ENCODE assay signal across 8 cellular contexts in the genomic region with DNA sequence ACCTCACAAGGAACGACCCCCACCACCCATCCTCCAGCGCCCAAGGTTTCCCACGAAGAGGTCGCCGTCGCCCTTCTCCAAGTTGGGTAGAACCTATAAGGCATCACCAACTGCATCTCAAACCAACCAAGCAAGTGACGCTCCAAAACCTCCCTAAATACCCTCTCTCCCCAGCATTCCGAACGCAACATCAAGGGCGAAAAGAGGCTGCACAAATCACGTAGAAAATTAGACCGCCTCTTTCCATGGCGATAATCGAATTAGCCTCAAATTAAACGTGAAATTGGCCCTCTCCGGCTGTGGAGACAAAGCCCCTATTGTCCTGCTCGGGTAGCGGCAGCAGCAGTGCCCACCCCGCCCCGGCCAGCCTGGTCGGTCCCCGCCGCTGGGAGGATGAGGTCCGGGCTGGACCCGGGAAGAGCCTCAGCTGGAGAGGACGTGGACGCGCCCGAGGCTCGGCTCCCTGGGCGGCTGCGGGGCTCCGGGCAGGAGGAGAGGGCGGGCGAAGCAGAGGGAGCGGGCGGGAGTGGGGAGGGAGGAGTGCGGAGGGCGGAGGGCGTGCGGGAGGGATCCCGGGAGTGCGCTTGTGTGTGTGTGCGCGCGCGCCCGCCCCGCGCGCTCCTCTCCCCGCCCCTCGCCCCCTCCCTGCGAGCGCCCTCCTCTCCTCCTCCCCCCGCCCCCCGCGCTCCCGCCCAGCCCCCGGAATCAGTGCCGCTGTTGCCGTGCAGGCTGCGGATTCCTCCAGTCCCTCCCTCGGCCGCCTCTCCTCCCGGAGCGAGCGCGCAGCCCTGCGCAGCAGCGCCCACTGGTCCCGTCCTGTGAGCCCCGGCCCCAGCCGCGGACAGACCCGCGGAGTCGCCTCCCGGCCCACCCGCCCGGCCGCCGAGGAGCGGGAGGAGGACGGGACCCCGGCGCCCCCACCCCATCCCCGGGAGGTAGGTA. TPM values are rescaled to one million over a fixed set of nuclear protein-coding genes. Genes with fewer than 3 reads are reported as not detected.
DNase-seq lines count a peak whose midpoint lies in the region; ATAC-seq, FAIRE-seq and TF ChIP-seq lines count a peak whose summit lies in the region.

A gene (plus strand): TSS at position 744 of the 942 bp plus-strand sequence. CDS start 70,092 bp downstream, outside the sequence.

- H3K79me2 ChIP-seq in K562 (ENCODE audit: control insufficient read depth, insufficient read depth, low read length), result no peaks in the 10 kb centered on the region

- POLR2A ChIA-PET in A673 (lab: Charles Lee; ENCODE audit: low non-redundant PET) (no interaction called here), K562 (lab: Yijun Ruan, JAX) (no interaction called here)

- CTCF ChIA-PET in A673 (lab: Charles Lee) (no interaction called here), K562 (lab: Yijun Ruan, JAX; ENCODE audit: low intra/inter-chr PET ratio) (no interaction called here)

- no peak within 1 kb of the TSS for H2AFZ ChIP-seq in K562 (ENCODE audit: low read depth, low read length)

- H3K4me1 ChIP-seq in A673 (ENCODE audit: insufficient read depth, low read length, poor library complexity, severe bottlenecking) (peaks cover 24% of the 10 kb centered on the region), K562 (replicated peaks in 1 of 2; ENCODE audit: control insufficient read depth in 2 of 2, insufficient read depth in 2 of 2, low read length in 2 of 2) (peaks cover 0 to 21% of the 10 kb centered on the region in 2 experiments; a peak in 2 of 5 replicates)

- TF ChIP-seq CTCF in A673 (conservative IDR thresholded peaks at IDR 0.05; ENCODE audit: low read depth, low read length) (no peak), K562 (IDR thresholded peaks at IDR 0.05 in 2 of 3, conservative IDR thresholded peaks at IDR 0.05 in 1 of 3; ENCODE audit: insufficient read depth in 2 of 3, low read depth in 1 of 3, low read length in 3 of 3) (no peak)

- H3K9ac ChIP-seq in K562 (ENCODE audit: insufficient read depth in 1 of 2, low read depth in 2 of 2, low read length in 2 of 2), result no peak within 1 kb of the TSS

- no peaks in the 10 kb centered on the region for H4K20me1 ChIP-seq in K562 (replicated peaks; ENCODE audit: control insufficient read depth, insufficient read depth, low read length)

- peak; percentile 47 for ATAC-seq in GM18502 (IDR thresholded peaks at IDR 0.05; ENCODE audit: poor library complexity, unreplicated experiment)
- ATAC-seq in K562, result peak; percentile 72

- BruUV-seq in A673 (replicated peaks; lab: Mats Ljungman, UMichigan), result no TSS peak
- no TSS peak for BruUV-seq in K562 (replicated peaks; lab: Mats Ljungman, UMichigan)

- H3K4me2 ChIP-seq in K562 (ENCODE audit: insufficient read depth, low read length), result no peak within 1 kb of the TSS

- 17% methylated on average over 46 of the region's 88 CpGs for WGBS in K562 (ENCODE audit: insufficient coverage, low coverage, missing lambda C conversion rate)

- intact Hi-C loops in A673 (cut with micrococcal nuclease; ENCODE audit: unreplicated experiment), result loop anchor here (5.0 kb wide), 1 partner anchor 249 kb away; no protein-coding TSS in a partner anchor
- intact Hi-C loops in K562 (cut with micrococcal nuclease), result no loop called here
- intact Hi-C loops in posterior vena cava (cut with DNase I), result loop anchor here in 1 of 2 donors (10.0 kb wide), 1 partner anchor 179 kb away; no protein-coding TSS in a partner anchor

- TF ChIP-seq RAD21 in K562 (CRISPR knock-in tag; conservative IDR thresholded peaks at IDR 0.05 in 1 of 2, IDR thresholded peaks at IDR 0.05 in 1 of 2), result no peak

- H3K36me3 ChIP-seq in A673 (ENCODE audit: insufficient read depth, low read length, poor library complexity, severe bottlenecking) (no peaks in the 10 kb centered on the region), K562 (ENCODE audit: control insufficient read depth, insufficient read depth, low read length) (no peaks in the 10 kb centered on the region)

- no peak for TF ChIP-seq EP300 in K562 (IDR thresholded peaks at IDR 0.05; ENCODE audit: low read length)

- no peaks in the 10 kb centered on the region for H3K9me3 ChIP-seq in A673 (ENCODE audit: low read depth, low read length, poor library complexity, severe bottlenecking)
- no peaks in the 10 kb centered on the region for H3K9me3 ChIP-seq in K562 (replicated peaks; ENCODE audit: control insufficient read depth, insufficient read depth, low read depth, low read length)

- H3K4me3 ChIP-seq in A673 (ENCODE audit: low read depth, low read length, poor library complexity, severe bottlenecking) (peak within 1 kb of the TSS; percentile 62), K562 (peak within 1 kb of the TSS; percentile 19; the same call in 1 of the 2 replicates)

- H3K27me3 ChIP-seq in A673 (replicated peaks; ENCODE audit: insufficient read depth, low read depth, low read length, poor library complexity) (no peaks in the 10 kb centered on the region), K562 (ENCODE audit: control insufficient read depth in 2 of 2, insufficient read depth in 2 of 2, low read length in 2 of 2) (peaks cover 24 to 26% of the 10 kb centered on the region in 2 experiments; a peak in 4 of 5 replicates)

- no peak for TF ChIP-seq POLR2A in K562 (conservative IDR thresholded peaks at IDR 0.05)

- in situ Hi-C loops in K562 (cut with MboI), result no loop called here

- DNase-seq in A673 (ENCODE audit: low spot score) (peak; percentile 94), HuH-7.5 (ENCODE audit: low spot score) (peak; percentile 84), SHP77 (lab: John Stamatoyannopoulos, UW) (peak; percentile 98), K562 (ENCODE audit: extremely low read depth in 1 of 4, low spot score in 3 of 4) (peak; percentile 17 to 61 (median 42)), hepatic stellate cell (ENCODE audit: low spot score) (peak; percentile 88), posterior vena cava (ENCODE audit: low spot score) (peak; percentile 96)
- DNase-seq in NK-92 treated with Interleukin-12 subunit alpha and Interleukin-12 subunit beta, amount 100 ng/mL, for 24 hours (lab: John Stamatoyannopoulos, UW), result no peak

- no peak for FAIRE-seq in K562 (lab: Jason Lieb, UNC)

- no peaks in the 10 kb centered on the region for H3K9me1 ChIP-seq in K562 (ENCODE audit: control insufficient read depth, insufficient read depth, low read length)

- H3K27ac ChIP-seq in A673 (ENCODE audit: low read depth, low read length, poor library complexity, severe bottlenecking) (peak within 1 kb of the TSS; percentile 75), K562 (ENCODE audit: extremely low read depth, low read depth, low read length) (no peak within 1 kb of the TSS)

TF ChIP-seq in K562, 482 proteins besides CTCF, POLR2A, EP300 and RAD21:
- TF ChIP-seq, protein P1, sequence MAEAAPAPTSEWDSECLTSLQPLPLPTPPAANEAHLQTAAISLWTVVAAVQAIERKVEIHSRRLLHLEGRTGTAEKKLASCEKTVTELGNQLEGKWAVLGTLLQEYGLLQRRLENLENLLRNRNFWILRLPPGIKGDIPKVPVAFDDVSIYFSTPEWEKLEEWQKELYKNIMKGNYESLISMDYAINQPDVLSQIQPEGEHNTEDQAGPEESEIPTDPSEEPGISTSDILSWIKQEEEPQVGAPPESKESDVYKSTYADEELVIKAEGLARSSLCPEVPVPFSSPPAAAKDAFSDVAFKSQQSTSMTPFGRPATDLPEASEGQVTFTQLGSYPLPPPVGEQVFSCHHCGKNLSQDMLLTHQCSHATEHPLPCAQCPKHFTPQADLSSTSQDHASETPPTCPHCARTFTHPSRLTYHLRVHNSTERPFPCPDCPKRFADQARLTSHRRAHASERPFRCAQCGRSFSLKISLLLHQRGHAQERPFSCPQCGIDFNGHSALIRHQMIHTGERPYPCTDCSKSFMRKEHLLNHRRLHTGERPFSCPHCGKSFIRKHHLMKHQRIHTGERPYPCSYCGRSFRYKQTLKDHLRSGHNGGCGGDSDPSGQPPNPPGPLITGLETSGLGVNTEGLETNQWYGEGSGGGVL (CRISPR knock-in tag; IDR thresholded peaks at IDR 0.05), result no peak
- TF ChIP-seq, protein P2, sequence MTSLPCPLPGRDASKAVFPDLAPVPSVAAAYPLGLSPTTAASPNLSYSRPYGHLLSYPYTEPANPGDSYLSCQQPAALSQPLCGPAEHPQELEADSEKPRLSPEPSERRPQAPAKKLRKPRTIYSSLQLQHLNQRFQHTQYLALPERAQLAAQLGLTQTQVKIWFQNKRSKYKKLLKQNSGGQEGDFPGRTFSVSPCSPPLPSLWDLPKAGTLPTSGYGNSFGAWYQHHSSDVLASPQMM (CRISPR knock-in tag; IDR thresholded peaks at IDR 0.05), result no peak
- TF ChIP-seq, protein P3, sequence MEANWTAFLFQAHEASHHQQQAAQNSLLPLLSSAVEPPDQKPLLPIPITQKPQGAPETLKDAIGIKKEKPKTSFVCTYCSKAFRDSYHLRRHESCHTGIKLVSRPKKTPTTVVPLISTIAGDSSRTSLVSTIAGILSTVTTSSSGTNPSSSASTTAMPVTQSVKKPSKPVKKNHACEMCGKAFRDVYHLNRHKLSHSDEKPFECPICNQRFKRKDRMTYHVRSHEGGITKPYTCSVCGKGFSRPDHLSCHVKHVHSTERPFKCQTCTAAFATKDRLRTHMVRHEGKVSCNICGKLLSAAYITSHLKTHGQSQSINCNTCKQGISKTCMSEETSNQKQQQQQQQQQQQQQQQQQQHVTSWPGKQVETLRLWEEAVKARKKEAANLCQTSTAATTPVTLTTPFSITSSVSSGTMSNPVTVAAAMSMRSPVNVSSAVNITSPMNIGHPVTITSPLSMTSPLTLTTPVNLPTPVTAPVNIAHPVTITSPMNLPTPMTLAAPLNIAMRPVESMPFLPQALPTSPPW (CRISPR knock-in tag; IDR thresholded peaks at IDR 0.05), result peak; percentile 45
- TF ChIP-seq ELF4 (CRISPR knock-in tag; IDR thresholded peaks at IDR 0.05) (no peak), MCM3 (IDR thresholded peaks at IDR 0.05) (no peak)

RNA-seq across cellular contexts. Expression of the gene that starts here (rescaled TPM):
- 145 and 146 TPM in 2 replicates for total RNA-seq in A673 (2021)
- 34.6 and 62.2 TPM in 2 replicates for total RNA-seq in K562 (2011; cell fraction: chromatin; rRNA removed; ENCODE audit: low replicate concordance)
- total RNA-seq in K562 (2011; cell fraction: nucleolus; rRNA removed), result 19.0 and 22.5 TPM in 2 replicates
- total RNA-seq in K562 (2011; cell fraction: nucleoplasm; rRNA removed), result 39.6 and 60.9 TPM in 2 replicates
- 44.7 and 50.1 TPM in 2 replicates for total RNA-seq in K562 (2014; rRNA removed)
- total RNA-seq in K562 (2014; rRNA removed; fragmentation: Illumina TruSeq; extraction: Trizol), result 34.4 and 35.3 TPM in 2 replicates
- 53.1 and 53.7 TPM in 2 replicates for total RNA-seq in K562 (2015; rRNA removed; fragmentation: Illumina TruSeq; extraction: Trizol)
- total RNA-seq in K562 (2021), result 56.6 and 66.8 TPM in 2 replicates
- polyA plus RNA-seq in K562 (2011; rRNA removed), result 10.0 and 12.3 TPM in 2 replicates
- 4.5 and 5.6 TPM in 2 replicates for polyA plus RNA-seq in K562 (2011; cell fraction: cytosol; rRNA removed)
- polyA plus RNA-seq in K562 (2011; cell fraction: nucleus; rRNA removed), result 37.2 and 71.1 TPM in 2 replicates
- 38.4 and 48.5 TPM in 2 replicates for polyA plus RNA-seq in K562 (2012)
- 30.3 and 31.4 TPM in 2 replicates for polyA plus RNA-seq in K562 (2014; fragmentation: Illumina TruSeq; extraction: Trizol)
- polyA plus RNA-seq in K562 (2014; fragmentation: Nextera tagmentation; extraction: Ambion mirVana), result 10 to 100 TPM in 1 of 2 experiments, 1 to 10 TPM in 1; 8.9 to 16.8 TPM
- polyA plus RNA-seq in K562 (2014; rRNA removed), result 22.5 and 25.2 TPM in 2 replicates
- polyA minus RNA-seq in K562 (2011; rRNA and poly(A)+ RNA removed), result 28.4 and 38.6 TPM in 2 replicates
- polyA minus RNA-seq in K562 (2011; cell fraction: cytosol; rRNA and poly(A)+ RNA removed), result 19.4 and 23.3 TPM in 2 replicates
- polyA minus RNA-seq in K562 (2011; cell fraction: nucleus; rRNA and poly(A)+ RNA removed), result 21.3 and 77.5 TPM in 2 replicates
- 100 to 1,000 TPM; 329 to 357 TPM for total RNA-seq in posterior vena cava
